ENCODE assay signal across 10 cellular contexts in genomic region chr4:151798678-151799416, GRCh38. TPM values are rescaled to one million over a fixed set of nuclear protein-coding genes. Genes with fewer than 3 reads are reported as not detected.
DNase-seq lines count a peak whose midpoint lies in the region; ATAC-seq and TF ChIP-seq lines count a peak whose summit lies in the region.
"Had no signal": no experiment of that assay in that cellular context is flagged by ENCODE, and none has a peak within 500 bp of the region (broad histone marks: within the 10 kb centered on the region; RNA-seq: fewer than 3 reads in every experiment).

No MANE protein-coding gene starts in this region.

- intact Hi-C loops in ascending aorta (cut with DNase I) = no loop called here

- no peak overlapping the region for H3K9ac ChIP-seq in GM23248

- H3K9me3 ChIP-seq in GM23248 (ENCODE audit: low read depth) (no peaks in the 10 kb centered on the region), ascending aorta (no peaks in the 10 kb centered on the region)

- H3K4me3 ChIP-seq in GM23248 = no peak overlapping the region
- no peak overlapping the region for H3K4me3 ChIP-seq in ascending aorta
- H3K4me3 ChIP-seq: K562 had no signal

- no peak overlapping the region for H3K4me2 ChIP-seq in GM23248 (ENCODE audit: unreplicated experiment)

- 92 to 96% methylated on average over 6 of the region's 6 CpGs for WGBS in GM23248 (ENCODE audit: low coverage in 1 of 2, low lambda C conversion rate in 2 of 2, missing lambda C conversion rate in 2 of 2), 2 experiments

- H3K9me3 Mint-ChIP-seq in glutamatergic neuron (ENCODE audit: unreplicated experiment) = peaks cover 3% of the 10 kb centered on the region

- no peak overlapping the region for H2AFZ ChIP-seq in GM23248

- H4K20me1 ChIP-seq in GM23248 (ENCODE audit: insufficient read depth) = no peaks in the 10 kb centered on the region

- H3K27ac Mint-ChIP-seq in glutamatergic neuron (ENCODE audit: unreplicated experiment) = no peak overlapping the region

- in situ Hi-C loops in GM23248 (cut with MboI) = no loop called here

- no peaks in the 10 kb centered on the region for H3K4me1 Mint-ChIP-seq in glutamatergic neuron (ENCODE audit: low read depth, unreplicated experiment)

- H3K27me3 ChIP-seq in GM23248 (replicated peaks; ENCODE audit: insufficient read depth) (no peaks in the 10 kb centered on the region), ascending aorta (no peaks in the 10 kb centered on the region)

- no peaks in the 10 kb centered on the region for H3K9me2 ChIP-seq in GM23248 (ENCODE audit: insufficient read depth)

- TF ChIP-seq CTCF in glutamatergic neuron (IDR thresholded peaks at IDR 0.05; ENCODE audit: partially characterized antibody, unreplicated experiment) (no peak), ascending aorta (IDR thresholded peaks at IDR 0.05) (no peak)

- H3K79me2 ChIP-seq in GM23248 (ENCODE audit: insufficient read depth) = no peaks in the 10 kb centered on the region

- H3K36me3 Mint-ChIP-seq in glutamatergic neuron (ENCODE audit: unreplicated experiment) = no peaks in the 10 kb centered on the region

- no peaks in the 10 kb centered on the region for H3K27me3 Mint-ChIP-seq in glutamatergic neuron (ENCODE audit: unreplicated experiment)

- no peaks in the 10 kb centered on the region for H3F3A ChIP-seq in GM23248 (ENCODE audit: insufficient read depth)

- H3K4me1 ChIP-seq in GM23248 (ENCODE audit: insufficient read depth) (no peaks in the 10 kb centered on the region), ascending aorta (no peaks in the 10 kb centered on the region)

- H3K36me3 ChIP-seq in GM23248 (ENCODE audit: low read depth) (no peaks in the 10 kb centered on the region), ascending aorta (no peaks in the 10 kb centered on the region)

- DNase-seq in GM23248 = peak; percentile 30
- DNase-seq in myocyte (ENCODE audit: low read depth) = peak; percentile 89
- no peak for DNase-seq in amygdala (lab: John Stamatoyannopoulos, UW)
- DNase-seq in glutamatergic neuron = no peak
- no peak for DNase-seq in NCI-H128 (lab: John Stamatoyannopoulos, UW; ENCODE audit: unreplicated experiment)
- DNase-seq in ascending aorta (ENCODE audit: low spot score in 2 of 2) = no peak

- no peak overlapping the region for H3K4me3 Mint-ChIP-seq in glutamatergic neuron (ENCODE audit: unreplicated experiment)

- ATAC-seq in GM18909 (IDR thresholded peaks at IDR 0.05; ENCODE audit: poor library complexity, unreplicated experiment) (peak; percentile 87), HG03469 (IDR thresholded peaks at IDR 0.05; ENCODE audit: unreplicated experiment) (peak; percentile 75)
- ATAC-seq: K562, Panc1 had no signal

- H3K27ac ChIP-seq in GM23248 (no peak overlapping the region), ascending aorta (no peak overlapping the region)

RNA-seq across cellular contexts. Expression of gene GATB, which starts 38.0 kb away (rescaled TPM):
- 18.0 and 18.3 TPM in 2 replicates for total RNA-seq in GM23248 (2014; rRNA removed; shearing (Covaris generic))
- polyA plus RNA-seq in GM23248 (2016; fragmentation: Nextera tagmentation; extraction: Ambion mirVana) = 20.0 and 21.1 TPM in 2 replicates
- 20.9 and 26.0 TPM in 2 replicates for total RNA-seq in myocyte
- 18.2 TPM for polyA plus RNA-seq in myocyte (2012)
- 24.5 TPM for total RNA-seq in glutamatergic neuron (ENCODE audit: unreplicated experiment)
- 16.7 TPM for total RNA-seq in ascending aorta

Comparison
In these comparisons a context has a peak if more than half of its experiments do, and no peak if none do; other contexts are left out.
1. DNase-seq: peak in GM23248 (single experiment) and myocyte (single experiment); none in amygdala (0 of 56), glutamatergic neuron (single experiment), NCI-H128 (single experiment) and ascending aorta (0 of 2).